ENCODE assay signal across 9 cellular contexts in the genomic region with DNA sequence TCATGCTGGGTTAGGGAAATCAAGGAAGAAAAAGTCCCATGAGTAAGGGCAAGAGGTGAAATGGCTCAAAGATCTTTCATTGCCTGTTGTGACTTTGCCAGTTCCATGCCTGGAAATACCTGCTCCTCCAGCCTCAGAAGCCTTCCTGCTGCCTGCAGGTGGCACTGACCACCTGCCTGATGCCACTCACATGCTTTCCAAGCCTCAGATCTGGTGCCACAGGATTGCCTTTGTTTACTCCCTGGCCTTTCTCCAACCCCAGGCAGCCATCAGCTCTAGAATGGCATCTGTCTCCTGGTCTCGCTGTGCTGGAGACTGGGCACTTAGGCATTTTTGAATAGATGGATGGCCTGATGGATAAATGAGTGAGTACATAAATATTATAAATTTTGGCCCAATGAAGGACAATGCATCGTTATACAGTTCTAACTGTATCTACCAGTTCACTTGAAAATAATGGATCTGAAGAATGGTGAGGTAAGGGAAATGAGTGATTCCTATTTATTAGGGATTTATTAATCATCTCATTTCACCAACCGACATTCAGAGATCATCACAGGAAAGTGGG.
DNase-seq lines count a peak whose midpoint lies in the region; ATAC-seq and TF ChIP-seq lines count a peak whose summit lies in the region.
"Had no signal": no experiment of that assay in that cellular context is flagged by ENCODE, and none has a peak within 500 bp of the region (broad histone marks: within the 10 kb centered on the region; RNA-seq: fewer than 3 reads in every experiment).

No MANE protein-coding gene starts in this region.

- DNase-seq in DMS153 (lab: John Stamatoyannopoulos, UW) (peak; percentile 93), WTC11 (ENCODE audit: low spot score) (no peak), lung (ENCODE audit: low spot score) (peak; percentile 63), GOT3 (lab: John Stamatoyannopoulos, UW) (no peak), NCI-H1436 treated with DMSO at 0.1 percent for 48 hours (lab: John Stamatoyannopoulos, UW) (no peak)
- no peak for DNase-seq in activated CD8-positive, alpha-beta memory T cell treated with anti-CD3 and anti-CD28 coated beads, Interleukin-2, amount 50 U/mL, for 4 hours
- DNase-seq in activated CD4-positive, CD25-positive, alpha-beta regulatory T cell (lab: John Stamatoyannopoulos, UW), result no peak

- TF ChIP-seq CTCF in LNCAP (IDR thresholded peaks at IDR 0.05) (peak; percentile 89), WTC11 (IDR thresholded peaks at IDR 0.05) (no peak), lung (IDR thresholded peaks at IDR 0.05; ENCODE audit: control extremely low read depth, extremely low read depth) (no peak)

- POLR2A ChIA-PET in WTC11 (lab: Charles Lee), result no interaction called here

- ATAC-seq in WTC11 (peak; percentile 73), lung (ENCODE audit: insufficient read depth, low FRiP score) (peak; percentile 88)

- no peaks in the 10 kb centered on the region for H3K36me3 Mint-ChIP-seq in WTC11

- peaks cover 14% of the 10 kb centered on the region for H3K9me3 Mint-ChIP-seq in WTC11

- peaks cover 0 to 5% of the 10 kb centered on the region in 2 donors for H3K4me1 ChIP-seq in lung (ENCODE audit: control insufficient read depth in 2 of 2, insufficient read depth in 2 of 2, low read length in 2 of 2)
- H3K4me1 ChIP-seq: parathyroid adenoma had no signal

- WGBS in lung, 2 donors, result 72 to 93% methylated on average over 3 of the region's 3 CpGs

- no peaks in the 10 kb centered on the region for H3K27me3 ChIP-seq in lung (ENCODE audit: control insufficient read depth, insufficient read depth)

- H3K27ac Mint-ChIP-seq in WTC11, result no peak overlapping the region

- H3K27ac ChIP-seq in lung (ENCODE audit: low read depth in 1 of 2, low read length in 1 of 2), result no peak overlapping the region
- H3K27ac ChIP-seq: parathyroid adenoma had no signal

- H3K9me3 ChIP-seq in lung (ENCODE audit: control insufficient read depth in 2 of 2, insufficient read depth in 1 of 2, low read length in 1 of 2), result no peaks in the 10 kb centered on the region

- no peak overlapping the region for H3K4me3 ChIP-seq in lung

- no peaks in the 10 kb centered on the region for H3K27me3 Mint-ChIP-seq in WTC11 (ENCODE audit: low read depth)

- no peaks in the 10 kb centered on the region for H3K36me3 ChIP-seq in lung (ENCODE audit: control insufficient read depth in 2 of 2, insufficient read depth in 2 of 2, low read length in 2 of 2)

- H3K4me3 Mint-ChIP-seq in WTC11, result no peak overlapping the region

- CTCF ChIA-PET in WTC11 (lab: Charles Lee), result interaction anchor here (0.6 to 1.6 kb wide), 4 partner anchors 9 to 659 kb away, joined by 3 read pairs; no protein-coding TSS in a partner anchor

- peaks cover 5% of the 10 kb centered on the region; the same call in 1 of the 2 replicates for H3K4me1 Mint-ChIP-seq in WTC11

TF ChIP-seq in WTC11, 78 proteins besides CTCF, POLR2A, EP300 and RAD21:
- TF ChIP-seq, protein P1, sequence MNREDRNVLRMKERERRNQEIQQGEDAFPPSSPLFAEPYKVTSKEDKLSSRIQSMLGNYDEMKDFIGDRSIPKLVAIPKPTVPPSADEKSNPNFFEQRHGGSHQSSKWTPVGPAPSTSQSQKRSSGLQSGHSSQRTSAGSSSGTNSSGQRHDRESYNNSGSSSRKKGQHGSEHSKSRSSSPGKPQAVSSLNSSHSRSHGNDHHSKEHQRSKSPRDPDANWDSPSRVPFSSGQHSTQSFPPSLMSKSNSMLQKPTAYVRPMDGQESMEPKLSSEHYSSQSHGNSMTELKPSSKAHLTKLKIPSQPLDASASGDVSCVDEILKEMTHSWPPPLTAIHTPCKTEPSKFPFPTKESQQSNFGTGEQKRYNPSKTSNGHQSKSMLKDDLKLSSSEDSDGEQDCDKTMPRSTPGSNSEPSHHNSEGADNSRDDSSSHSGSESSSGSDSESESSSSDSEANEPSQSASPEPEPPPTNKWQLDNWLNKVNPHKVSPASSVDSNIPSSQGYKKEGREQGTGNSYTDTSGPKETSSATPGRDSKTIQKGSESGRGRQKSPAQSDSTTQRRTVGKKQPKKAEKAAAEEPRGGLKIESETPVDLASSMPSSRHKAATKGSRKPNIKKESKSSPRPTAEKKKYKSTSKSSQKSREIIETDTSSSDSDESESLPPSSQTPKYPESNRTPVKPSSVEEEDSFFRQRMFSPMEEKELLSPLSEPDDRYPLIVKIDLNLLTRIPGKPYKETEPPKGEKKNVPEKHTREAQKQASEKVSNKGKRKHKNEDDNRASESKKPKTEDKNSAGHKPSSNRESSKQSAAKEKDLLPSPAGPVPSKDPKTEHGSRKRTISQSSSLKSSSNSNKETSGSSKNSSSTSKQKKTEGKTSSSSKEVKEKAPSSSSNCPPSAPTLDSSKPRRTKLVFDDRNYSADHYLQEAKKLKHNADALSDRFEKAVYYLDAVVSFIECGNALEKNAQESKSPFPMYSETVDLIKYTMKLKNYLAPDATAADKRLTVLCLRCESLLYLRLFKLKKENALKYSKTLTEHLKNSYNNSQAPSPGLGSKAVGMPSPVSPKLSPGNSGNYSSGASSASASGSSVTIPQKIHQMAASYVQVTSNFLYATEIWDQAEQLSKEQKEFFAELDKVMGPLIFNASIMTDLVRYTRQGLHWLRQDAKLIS (CRISPR knock-in tag; IDR thresholded peaks at IDR 0.05; ENCODE audit: borderline replicate concordance), result no peak
- TF ChIP-seq PRRX2 (CRISPR knock-in tag; IDR thresholded peaks at IDR 0.05) (no peak), OVOL2 (CRISPR knock-in tag; IDR thresholded peaks at IDR 0.05; ENCODE audit: borderline replicate concordance) (no peak)
- TF ChIP-seq, protein P2, sequence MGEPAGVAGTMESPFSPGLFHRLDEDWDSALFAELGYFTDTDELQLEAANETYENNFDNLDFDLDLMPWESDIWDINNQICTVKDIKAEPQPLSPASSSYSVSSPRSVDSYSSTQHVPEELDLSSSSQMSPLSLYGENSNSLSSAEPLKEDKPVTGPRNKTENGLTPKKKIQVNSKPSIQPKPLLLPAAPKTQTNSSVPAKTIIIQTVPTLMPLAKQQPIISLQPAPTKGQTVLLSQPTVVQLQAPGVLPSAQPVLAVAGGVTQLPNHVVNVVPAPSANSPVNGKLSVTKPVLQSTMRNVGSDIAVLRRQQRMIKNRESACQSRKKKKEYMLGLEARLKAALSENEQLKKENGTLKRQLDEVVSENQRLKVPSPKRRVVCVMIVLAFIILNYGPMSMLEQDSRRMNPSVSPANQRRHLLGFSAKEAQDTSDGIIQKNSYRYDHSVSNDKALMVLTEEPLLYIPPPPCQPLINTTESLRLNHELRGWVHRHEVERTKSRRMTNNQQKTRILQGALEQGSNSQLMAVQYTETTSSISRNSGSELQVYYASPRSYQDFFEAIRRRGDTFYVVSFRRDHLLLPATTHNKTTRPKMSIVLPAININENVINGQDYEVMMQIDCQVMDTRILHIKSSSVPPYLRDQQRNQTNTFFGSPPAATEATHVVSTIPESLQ (CRISPR knock-in tag; IDR thresholded peaks at IDR 0.05), result no peak
- TF ChIP-seq, protein P3, sequence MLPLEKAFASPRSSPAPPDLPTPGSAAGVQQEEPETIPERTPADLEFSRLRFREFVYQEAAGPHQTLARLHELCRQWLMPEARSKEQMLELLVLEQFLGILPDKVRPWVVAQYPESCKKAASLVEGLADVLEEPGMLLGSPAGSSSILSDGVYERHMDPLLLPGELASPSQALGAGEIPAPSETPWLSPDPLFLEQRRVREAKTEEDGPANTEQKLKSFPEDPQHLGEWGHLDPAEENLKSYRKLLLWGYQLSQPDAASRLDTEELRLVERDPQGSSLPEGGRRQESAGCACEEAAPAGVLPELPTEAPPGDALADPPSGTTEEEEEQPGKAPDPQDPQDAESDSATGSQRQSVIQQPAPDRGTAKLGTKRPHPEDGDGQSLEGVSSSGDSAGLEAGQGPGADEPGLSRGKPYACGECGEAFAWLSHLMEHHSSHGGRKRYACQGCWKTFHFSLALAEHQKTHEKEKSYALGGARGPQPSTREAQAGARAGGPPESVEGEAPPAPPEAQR (CRISPR knock-in tag; IDR thresholded peaks at IDR 0.05), result no peak

Comparison
In these comparisons a context has a peak if more than half of its experiments do, and no peak if none do; other contexts are left out.
1. DNase-seq: peak in DMS153 (single experiment) and lung (single experiment); none in WTC11 (single experiment), GOT3 (single experiment), NCI-H1436 treated with DMSO at 0.1 percent for 48 hours (single experiment), activated CD8-positive, alpha-beta memory T cell treated with anti-CD3 and anti-CD28 coated beads, Interleukin-2, amount 50 U/mL, for 4 hours (single experiment) and activated CD4-positive, CD25-positive, alpha-beta regulatory T cell (0 of 4).